8 cellular contexts compared by ENCODE assay signal in the genomic region with DNA sequence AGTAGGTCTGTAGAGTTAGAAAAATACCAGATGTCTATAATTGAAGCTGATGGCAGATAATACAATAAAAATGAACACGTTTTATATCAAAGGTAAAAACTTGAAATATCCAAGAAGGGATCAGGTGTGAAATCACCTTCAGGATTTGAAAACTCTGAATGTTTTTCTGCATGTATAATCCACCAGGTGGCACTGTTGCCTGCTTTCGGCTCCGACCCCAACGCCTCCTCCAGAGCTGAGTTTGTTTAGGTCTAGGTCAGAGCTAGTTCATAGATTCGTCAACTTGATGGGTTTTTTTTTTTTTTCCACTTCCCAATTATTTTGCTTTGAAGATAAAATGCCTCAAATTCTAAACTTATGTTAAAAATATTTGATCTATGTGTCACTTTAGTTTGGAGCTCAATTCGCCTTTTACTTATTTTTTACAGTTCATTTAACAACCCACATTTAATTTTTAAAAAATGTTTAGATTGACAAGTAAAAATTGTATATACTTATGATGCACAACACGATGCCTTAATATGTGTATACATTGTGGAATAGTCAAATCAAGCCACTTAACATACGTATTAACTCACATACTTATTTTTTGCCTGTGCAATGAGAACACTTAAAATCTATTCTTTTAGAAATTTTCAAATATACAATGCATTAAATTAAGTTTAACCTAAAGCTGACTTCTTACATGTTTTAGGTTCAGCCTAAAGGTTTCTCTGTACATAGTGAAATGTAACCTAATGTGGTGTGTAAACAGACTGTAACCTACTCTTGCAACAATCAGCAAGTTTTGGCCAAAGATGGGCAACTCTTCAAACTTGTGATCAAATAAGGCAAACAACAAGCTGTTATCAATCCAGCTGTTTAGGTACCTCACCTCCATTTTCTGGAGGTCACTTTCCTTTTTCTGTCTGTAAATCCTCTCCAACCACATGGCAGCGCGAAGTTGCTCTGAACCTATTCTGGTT. TPM values are rescaled to one million over a fixed set of nuclear protein-coding genes. Genes with fewer than 3 reads are reported as not detected.
DNase-seq lines count a peak whose midpoint lies in the region; ATAC-seq and TF ChIP-seq lines count a peak whose summit lies in the region.

No MANE protein-coding gene starts in this region.

- H3K4me3 ChIP-seq in HFF-Myc (replicated peaks; ENCODE audit: low read depth, low read length), result no peak overlapping the region

- POLR2A ChIA-PET in activated CD4-positive, alpha-beta memory T cell treated with anti-CD3 and anti-CD28 coated beads, Interleukin-2, amount 10 ng/mL, durations not matched to agents 7 days and 5 days (lab: Charles Lee), result interaction anchor here (1.0 to 2.0 kb wide), 3 partner anchors 28 to 318 kb away, joined by 3 to 6 read pairs (median 3); a partner anchor contains a TSS

- DNase-seq in DMS114 treated with DMSO at 0.1 percent for 48 hours (lab: John Stamatoyannopoulos, UW; ENCODE audit: unreplicated experiment), result peak; percentile 49
- peak; percentile 19 for DNase-seq in HFF-Myc (ENCODE audit: extremely low read depth, low read depth)
- peak; percentile 85 for DNase-seq in NCI-H526 treated with DMSO at 0.1 percent for 48 hours (lab: John Stamatoyannopoulos, UW)
- DNase-seq in activated CD4-positive, alpha-beta memory T cell treated with anti-CD3 and anti-CD28 coated beads, Interleukin-2, amount 10 ng/mL, durations not matched to agents 7 days and 5 days, result peak; percentile 60
- DNase-seq in effector CD4-positive, alpha-beta T cell, result peak; percentile 35
- DNase-seq in memory B cell (ENCODE audit: low spot score in 2 of 2), result peak; percentile 44 to 60
- DNase-seq in stimulated activated CD8-positive, alpha-beta memory T cell treated with anti-CD3 and anti-CD28 coated beads, Interleukin-2, amount 100 ng/mL, for 1 hour (ENCODE audit: low read depth in 2 of 2), result peak; percentile 19 to 32

- peak; percentile 71 for TF ChIP-seq CTCF in HFF-Myc (IDR thresholded peaks at IDR 0.05; ENCODE audit: low read depth, low read length, missing control alignments)

- no peak overlapping the region for H3K27ac Mint-ChIP-seq in activated CD4-positive, alpha-beta memory T cell treated with anti-CD3 and anti-CD28 coated beads, Interleukin-2, amount 10 ng/mL, durations not matched to agents 7 days and 5 days
- no peak overlapping the region for H3K27ac Mint-ChIP-seq in memory B cell

- ATAC-seq in memory B cell (ENCODE audit: low read depth), result peak; percentile 67
- ATAC-seq in GM19395 (IDR thresholded peaks at IDR 0.05; ENCODE audit: unreplicated experiment), result no peak

- H3K27me3 Mint-ChIP-seq in activated CD4-positive, alpha-beta memory T cell treated with anti-CD3 and anti-CD28 coated beads, Interleukin-2, amount 10 ng/mL, durations not matched to agents 7 days and 5 days, result peaks cover 28% of the 10 kb centered on the region
- H3K27me3 Mint-ChIP-seq in memory B cell, result peaks cover 17% of the 10 kb centered on the region

- no peaks in the 10 kb centered on the region for H3K4me1 Mint-ChIP-seq in activated CD4-positive, alpha-beta memory T cell treated with anti-CD3 and anti-CD28 coated beads, Interleukin-2, amount 10 ng/mL, durations not matched to agents 7 days and 5 days
- no peaks in the 10 kb centered on the region for H3K4me1 Mint-ChIP-seq in memory B cell

- H3K4me3 Mint-ChIP-seq in activated CD4-positive, alpha-beta memory T cell treated with anti-CD3 and anti-CD28 coated beads, Interleukin-2, amount 10 ng/mL, durations not matched to agents 7 days and 5 days, result no peak overlapping the region
- H3K4me3 Mint-ChIP-seq in memory B cell, result no peak overlapping the region

- H3K9me3 Mint-ChIP-seq in activated CD4-positive, alpha-beta memory T cell treated with anti-CD3 and anti-CD28 coated beads, Interleukin-2, amount 10 ng/mL, durations not matched to agents 7 days and 5 days, result peaks cover 8% of the 10 kb centered on the region
- H3K9me3 Mint-ChIP-seq in memory B cell, result peaks cover 11% of the 10 kb centered on the region

- CTCF ChIA-PET in activated CD4-positive, alpha-beta memory T cell treated with anti-CD3 and anti-CD28 coated beads, Interleukin-2, amount 10 ng/mL, durations not matched to agents 7 days and 5 days (lab: Charles Lee), result interaction anchor here (0.6 to 2.1 kb wide), 43 partner anchors 10 to 1615 kb away, joined by 3 to 67 read pairs (median 3); a partner anchor contains a TSS

- peaks cover 3% of the 10 kb centered on the region for H3K36me3 Mint-ChIP-seq in activated CD4-positive, alpha-beta memory T cell treated with anti-CD3 and anti-CD28 coated beads, Interleukin-2, amount 10 ng/mL, durations not matched to agents 7 days and 5 days (ENCODE audit: low read depth)
- H3K36me3 Mint-ChIP-seq in memory B cell, result peaks cover 2% of the 10 kb centered on the region

RNA-seq across cellular contexts. Expression of a gene that starts 39.4 kb away (rescaled TPM):
- total RNA-seq in activated CD4-positive, alpha-beta memory T cell treated with anti-CD3 and anti-CD28 coated beads, Interleukin-2, amount 10 ng/mL, durations not matched to agents 7 days and 5 days, result 1 to 10 TPM; 8.2 to 9.4 TPM

Comparison
In these comparisons a context has a peak if more than half of its experiments do, and no peak if none do; other contexts are left out.
1. DNase-seq: peak in every context shown above with its lines; median percentile 85 in NCI-H526 treated with DMSO at 0.1 percent for 48 hours; 60 in activated CD4-positive, alpha-beta memory T cell treated with anti-CD3 and anti-CD28 coated beads, Interleukin-2, amount 10 ng/mL, durations not matched to agents 7 days and 5 days; 52 in memory B cell; 49 in DMS114 treated with DMSO at 0.1 percent for 48 hours; 35 in effector CD4-positive, alpha-beta T cell; 26 in stimulated activated CD8-positive, alpha-beta memory T cell treated with anti-CD3 and anti-CD28 coated beads, Interleukin-2, amount 100 ng/mL, for 1 hour; 19 in HFF-Myc.